ENCODE assay signal across 29 cellular contexts in genomic region chr2:58651930-58652329, GRCh38.
"Had no signal": no experiment of that assay in that cellular context is flagged by ENCODE, and none has a peak within 500 bp of the region (broad histone marks: within the 10 kb centered on the region; RNA-seq: fewer than 3 reads in every experiment).

No MANE protein-coding gene starts in this region.

- H3K27ac ChIP-seq: cardiac muscle cell, Peyer's patch, RWPE1, SJCRH30 had no signal

- FAIRE-seq: astrocyte had no signal

- H3K9ac ChIP-seq: SK-N-SH had no signal

- H3K4me1 ChIP-seq: Peyer's patch, SJCRH30 had no signal

- H3K9me3 ChIP-seq: Peyer's patch, SJCRH30, SK-N-SH had no signal

- H3K36me3 ChIP-seq: cardiac muscle cell, Peyer's patch, SJCRH30 had no signal

- DNase-seq: activated CD4-positive, alpha-beta T cell treated with anti-CD3 and anti-CD28 coated beads, Interleukin-2, amount 10 ng/mL, durations not matched to agents 24 days and 14 days; activated CD4-positive, alpha-beta T cell treated with anti-CD3 and anti-CD28 coated beads, Interleukin-2, amount 50 U/mL, for 48 hours; activated CD4-positive, CD25-positive, alpha-beta regulatory T cell treated with anti-CD3 and anti-CD28 coated beads, Interleukin-2, amount 50 U/mL, for 72 hours; activated CD8-positive, alpha-beta memory T cell treated with anti-CD3 and anti-CD28 coated beads, Interleukin-2, amount 10 ng/mL, durations not matched to agents 7 days and 5 days; activated effector memory CD4-positive, alpha-beta T cell treated with Interleukin-2 at 50 U/mL for 16 hours; activated naive CD4-positive, alpha-beta T cell treated with Interleukin-2 at 50 U/mL for 16 hours; activated naive CD8-positive, alpha-beta T cell treated with anti-CD3 and anti-CD28 coated beads, Interleukin-2, amount 50 U/mL, for 24 hours; activated T-cell treated with anti-CD3 and anti-CD28 coated beads, Interleukin-2, amount 50 U/mL, for 24 hours; amygdala; Kasumi-1; KBM-7; NCI-H1092; NCI-H1694 treated with DMSO at 0.1 percent for 48 hours; NCI-H2029 treated with DMSO at 0.1 percent for 48 hours; NCI-H2171; NCI-H2227 treated with DMSO at 0.1 percent for 48 hours; NCI-H510A treated with DMSO at 0.1 percent for 48 hours; NCI-H69; NK-92 treated with Interleukin-12 subunit alpha and Interleukin-12 subunit beta, amount 100 ng/mL, for 24 hours; OCI-M1; Peyer's patch; Right ventricle myocardium superior; SJCRH30; SK-N-SH; SW 1271 had no signal

- H3K27me3 ChIP-seq: cardiac muscle cell, Peyer's patch had no signal

- H3K4me3 ChIP-seq: cardiac muscle cell, Peyer's patch, SJCRH30 had no signal

- H3K4me2 ChIP-seq: SK-N-SH had no signal

- ATAC-seq: activated CD8-positive, alpha-beta memory T cell treated with anti-CD3 and anti-CD28 coated beads, Interleukin-2, amount 10 ng/mL, durations not matched to agents 7 days and 5 days; activated naive CD4-positive, alpha-beta T cell treated with anti-CD3 and anti-CD28 coated beads, Interleukin-2, amount 50 U/mL, for 72 hours; activated naive CD8-positive, alpha-beta T cell treated with anti-CD3 and anti-CD28 coated beads, Interleukin-2, amount 50 U/mL, for 24 hours had no signal
